ENCODE assay signal across 20 cellular contexts in the genomic region with DNA sequence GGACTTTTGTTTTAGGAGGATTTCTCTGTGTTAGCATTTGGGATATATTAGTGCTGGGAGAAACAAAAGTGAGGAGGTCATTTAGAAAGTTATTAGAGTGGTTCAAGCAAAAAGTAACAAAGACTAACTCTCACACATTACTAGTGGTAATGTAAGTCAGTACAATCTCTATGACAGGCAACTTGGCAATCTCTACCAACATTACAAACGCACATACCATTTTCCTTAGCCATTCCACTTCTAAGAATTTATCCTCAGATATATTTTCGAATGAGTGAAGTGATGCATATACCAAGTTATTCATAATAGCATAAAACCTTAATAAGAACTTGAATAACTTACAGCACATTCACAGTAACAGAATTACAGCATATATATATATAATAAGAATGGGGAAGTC.
"Had no signal": no experiment of that assay in that cellular context is flagged by ENCODE, and none has a peak within 500 bp of the region (broad histone marks: within the 10 kb centered on the region; RNA-seq: fewer than 3 reads in every experiment).

No MANE protein-coding gene starts in this region.

- H3K4me3 Mint-ChIP-seq: activated CD4-positive, alpha-beta memory T cell treated with anti-CD3 and anti-CD28 coated beads for 36 hours; endodermal cell; naive thymus-derived CD4-positive, alpha-beta T cell; neural crest cell; stimulated activated effector memory CD8-positive, alpha-beta T cell treated with anti-CD3 and anti-CD28 coated beads, Interleukin-12 subunit alpha, Interleukin-12 subunit beta, amount 100 ng/mL, for 72 hours had no signal

- H3K4me1 Mint-ChIP-seq: naive thymus-derived CD4-positive, alpha-beta T cell; neural crest cell; stimulated activated effector memory CD8-positive, alpha-beta T cell treated with anti-CD3 and anti-CD28 coated beads, Interleukin-12 subunit alpha, Interleukin-12 subunit beta, amount 100 ng/mL, for 72 hours had no signal

- H3K27ac Mint-ChIP-seq: activated CD4-positive, alpha-beta memory T cell treated with anti-CD3 and anti-CD28 coated beads for 36 hours; endodermal cell; naive thymus-derived CD4-positive, alpha-beta T cell; stimulated activated effector memory CD8-positive, alpha-beta T cell treated with anti-CD3 and anti-CD28 coated beads, Interleukin-12 subunit alpha, Interleukin-12 subunit beta, amount 100 ng/mL, for 72 hours had no signal

- ATAC-seq: naive thymus-derived CD4-positive, alpha-beta T cell; sciatic nerve; stimulated activated effector memory CD8-positive, alpha-beta T cell treated with anti-CD3 and anti-CD28 coated beads, Interleukin-12 subunit alpha, Interleukin-12 subunit beta, amount 100 ng/mL, for 72 hours had no signal

- H3K36me3 Mint-ChIP-seq: activated CD4-positive, alpha-beta memory T cell treated with anti-CD3 and anti-CD28 coated beads for 36 hours; stimulated activated effector memory CD8-positive, alpha-beta T cell treated with anti-CD3 and anti-CD28 coated beads, Interleukin-12 subunit alpha, Interleukin-12 subunit beta, amount 100 ng/mL, for 72 hours had no signal

- DNase-seq: activated CD4-positive, alpha-beta memory T cell treated with anti-CD3 and anti-CD28 coated beads for 36 hours; activated CD4-positive, alpha-beta T cell treated with anti-CD3 and anti-CD28 coated beads for 4 hours; activated naive CD4-positive, alpha-beta T cell treated with anti-CD3 and anti-CD28 coated beads, Interleukin-2, amount 50 U/mL, for 16 hours; activated T-cell treated with anti-CD3 and anti-CD28 coated beads, Interleukin-2, amount 50 U/mL, for 48 hours; cerebellar nuclear complex; endodermal cell; esophagus squamous epithelium; foreskin melanocyte; left ventricle myocardium inferior; naive thymus-derived CD4-positive, alpha-beta T cell; occipital lobe; small intestine; stimulated activated CD4-positive, alpha-beta T cell treated with anti-CD3 and anti-CD28 coated beads, Interleukin-2, amount 100 ng/mL, for 24 hours; T-helper 1 cell; T-helper 9 cell; testis; trophoblast cell had no signal

- FAIRE-seq: small intestine had no signal
